16 cellular contexts compared by ENCODE assay signal in genomic region chr3:78221796-78222195, GRCh38.
A peak's percentile ranks its signal among the peaks of the same experiment; 100 is the strongest.
DNase-seq lines count a peak whose midpoint lies in the region; ATAC-seq, FAIRE-seq and TF ChIP-seq lines count a peak whose summit lies in the region.
"Had no signal": no experiment of that assay in that cellular context is flagged by ENCODE, and none has a peak within 500 bp of the region (broad histone marks: within the 10 kb centered on the region; RNA-seq: fewer than 3 reads in every experiment).

No MANE protein-coding gene starts in this region.

- H2BK15ac ChIP-seq in H1 (ENCODE audit: low read length), result no peak overlapping the region

- no peak overlapping the region for H2BK20ac ChIP-seq in H1 (ENCODE audit: low read length)

- H3K4me3 ChIP-seq in H1 (ENCODE audit: extremely low read depth in 1 of 4, insufficient read depth in 2 of 4, low read depth in 3 of 4, low read length in 4 of 4) (no peak overlapping the region), left lung (no peak overlapping the region)
- H3K4me3 ChIP-seq: A549, PC-9 had no signal

- H4K91ac ChIP-seq in H1 (replicated peaks; ENCODE audit: insufficient read length, low read length), result no peak overlapping the region

- H2AFZ ChIP-seq in H1 (ENCODE audit: low read length), result 0 out of 2 replicates have a peak overlapping the region, but pooled peaks have one; percentile 49
- H2AFZ ChIP-seq: PC-9 had no signal

- TF ChIP-seq EP300 in H1 (IDR thresholded peaks at IDR 0.05; ENCODE audit: borderline replicate concordance in 1 of 2, low read depth in 2 of 2, low read length in 2 of 2), result no peak

- no peak for TF ChIP-seq POLR2A in H1 (IDR thresholded peaks at IDR 0.05; ENCODE audit: control extremely low read depth in 1 of 2, low read depth in 2 of 2, low read length in 2 of 2)

- peak overlapping the region; percentile 75 for H3K18ac ChIP-seq in H1 (ENCODE audit: extremely low read depth, low read length)

- H3K23me2 ChIP-seq in H1 (ENCODE audit: low read depth, low read length), result no peaks in the 10 kb centered on the region

- no peaks in the 10 kb centered on the region for H3K79me1 ChIP-seq in H1 (ENCODE audit: low read depth, low read length)

- H2BK12ac ChIP-seq in H1 (ENCODE audit: low read depth, low read length), result no peak overlapping the region

- no peaks in the 10 kb centered on the region for H3K4me1 ChIP-seq in H1 (replicated peaks in 1 of 4; ENCODE audit: control insufficient read depth in 3 of 4, insufficient read depth in 4 of 4, low read length in 3 of 4)
- H3K4me1 ChIP-seq in left lung, result no peaks in the 10 kb centered on the region
- H3K4me1 ChIP-seq: A549, Caco-2 had no signal

- no peak overlapping the region for H3K4me2 ChIP-seq in H1 (ENCODE audit: insufficient read depth in 1 of 2, low read depth in 2 of 2, low read length in 2 of 2)
- H3K4me2 ChIP-seq: A549, PC-9 had no signal

- H2BK120ac ChIP-seq in H1 (replicated peaks; ENCODE audit: low read depth, low read length), result no peak overlapping the region

- H3K4ac ChIP-seq in H1 (replicated peaks; ENCODE audit: insufficient read length, low read depth, low read length), result no peak overlapping the region

- peak; percentile 6 for DNase-seq in EL
- DNase-seq in HK-2 (ENCODE audit: unreplicated experiment), result peak; percentile 8
- no peak for DNase-seq in H1 (ENCODE audit: low read depth in 1 of 2, low spot score in 2 of 2)
- peak; percentile 67 for DNase-seq in kidney tubule cell (ENCODE audit: low spot score)
- DNase-seq in MV-4-11 (lab: John Stamatoyannopoulos, UW), result no peak
- DNase-seq in left lung, result no peak
- no peak for DNase-seq in anterior cingulate cortex (lab: John Stamatoyannopoulos, UW)
- DNase-seq in NCI-H2227 treated with DMSO at 0.1 percent for 48 hours (lab: John Stamatoyannopoulos, UW), result no peak
- DNase-seq: HCEC 1CT, NCI-H1048, NCI-H146, NCI-H2081 treated with DMSO at 0.1 percent for 48 hours, NCI-H69, PC-9 had no signal

- H2BK5ac ChIP-seq in H1 (ENCODE audit: low read depth, low read length), result no peak overlapping the region

- no peak for FAIRE-seq in H1 (lab: Jason Lieb, UNC)
- FAIRE-seq: A549 had no signal

- intact Hi-C loops in left lung (cut with DNase I), result no loop called here

- no peak overlapping the region for H3K23ac ChIP-seq in H1 (ENCODE audit: insufficient read length)

- ATAC-seq in left lung, result no peak
- ATAC-seq: A549 had no signal

- H3K27me3 ChIP-seq in H1 (replicated peaks in 1 of 4; ENCODE audit: control insufficient read depth in 3 of 4, extremely low read depth in 1 of 4, insufficient read depth in 3 of 4, low read length in 3 of 4) (no peaks in the 10 kb centered on the region), left lung (no peaks in the 10 kb centered on the region)

- no peaks in the 10 kb centered on the region for H3K36me3 ChIP-seq in H1 (ENCODE audit: control insufficient read depth in 2 of 4, insufficient read depth in 4 of 4, low read length in 3 of 4)
- no peaks in the 10 kb centered on the region for H3K36me3 ChIP-seq in left lung

- no peak overlapping the region for H3K9ac ChIP-seq in H1 (replicated peaks in 1 of 4; ENCODE audit: extremely low read depth in 1 of 4, low read depth in 3 of 4, low read length in 3 of 4)

- H4K20me1 ChIP-seq in H1 (replicated peaks in 1 of 2; ENCODE audit: control insufficient read depth in 1 of 2, insufficient read depth in 2 of 2, low read length in 2 of 2), result no peaks in the 10 kb centered on the region

- CTCF ChIA-PET in H1 (lab: Charles Lee; ENCODE audit: partially characterized antibody), result interaction anchor here (2.1 to 2.2 kb wide), 2 partner anchors 14 to 423 kb away, joined by 7 to 10 read pairs; no protein-coding TSS in a partner anchor

- no peak for TF ChIP-seq CTCF in H1 (IDR thresholded peaks at IDR 0.05; ENCODE audit: control extremely low read depth in 1 of 3, insufficient read depth in 1 of 3, low read depth in 1 of 3, low read length in 3 of 3)
- no peak for TF ChIP-seq CTCF in left lung (IDR thresholded peaks at IDR 0.05)

- POLR2A ChIA-PET in H1 (lab: Charles Lee; ENCODE audit: partially characterized antibody), result no interaction called here

- H3K9me3 ChIP-seq in H1 (ENCODE audit: insufficient read depth in 2 of 2, low read depth in 1 of 2, low read length in 1 of 2) (no peaks in the 10 kb centered on the region), left lung (no peaks in the 10 kb centered on the region)
- H3K9me3 ChIP-seq: A549, Caco-2 had no signal

- H4K8ac ChIP-seq in H1 (ENCODE audit: extremely low read depth, insufficient read depth, low read length), result no peak overlapping the region

- no peak overlapping the region for H3K14ac ChIP-seq in H1 (ENCODE audit: insufficient read length)

- no peak overlapping the region for H2AK5ac ChIP-seq in H1 (ENCODE audit: low read depth, low read length)

- no peak overlapping the region for H3K56ac ChIP-seq in H1 (replicated peaks; ENCODE audit: insufficient read length, low read depth, low read length)

- TF ChIP-seq RAD21 in H1 (IDR thresholded peaks at IDR 0.05 in 1 of 2, conservative IDR thresholded peaks at IDR 0.05 in 1 of 2; ENCODE audit: low read depth in 2 of 2, low read length in 2 of 2), result no peak

- H3K79me2 ChIP-seq in H1 (ENCODE audit: control insufficient read depth in 1 of 2, insufficient read depth in 2 of 2, low read length in 2 of 2), result no peaks in the 10 kb centered on the region

- H3K27ac ChIP-seq in H1 (ENCODE audit: low read depth, low read length) (no peak overlapping the region), left lung (no peak overlapping the region)
- H3K27ac ChIP-seq: A549, PC-9 had no signal

- H4K5ac ChIP-seq in H1 (ENCODE audit: insufficient read length, low read depth, low read length), result no peak overlapping the region

TF ChIP-seq in H1, 55 proteins besides CTCF, POLR2A, EP300 and RAD21:
- no peak for TF ChIP-seq SIRT6 (IDR thresholded peaks at IDR 0.05; ENCODE audit: low read length)
- no peak for TF ChIP-seq KDM4A (IDR thresholded peaks at IDR 0.05; ENCODE audit: low read depth, low read length, severe bottlenecking)
- TF ChIP-seq, protein P1, sequence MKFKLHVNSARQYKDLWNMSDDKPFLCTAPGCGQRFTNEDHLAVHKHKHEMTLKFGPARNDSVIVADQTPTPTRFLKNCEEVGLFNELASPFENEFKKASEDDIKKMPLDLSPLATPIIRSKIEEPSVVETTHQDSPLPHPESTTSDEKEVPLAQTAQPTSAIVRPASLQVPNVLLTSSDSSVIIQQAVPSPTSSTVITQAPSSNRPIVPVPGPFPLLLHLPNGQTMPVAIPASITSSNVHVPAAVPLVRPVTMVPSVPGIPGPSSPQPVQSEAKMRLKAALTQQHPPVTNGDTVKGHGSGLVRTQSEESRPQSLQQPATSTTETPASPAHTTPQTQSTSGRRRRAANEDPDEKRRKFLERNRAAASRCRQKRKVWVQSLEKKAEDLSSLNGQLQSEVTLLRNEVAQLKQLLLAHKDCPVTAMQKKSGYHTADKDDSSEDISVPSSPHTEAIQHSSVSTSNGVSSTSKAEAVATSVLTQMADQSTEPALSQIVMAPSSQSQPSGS (IDR thresholded peaks at IDR 0.05; ENCODE audit: low read length), result no peak
- TF ChIP-seq POLR2AphosphoS5 (IDR thresholded peaks at IDR 0.05; ENCODE audit: low read depth, low read length), result no peak
- TF ChIP-seq TEAD4 (IDR thresholded peaks at IDR 0.05; ENCODE audit: low read depth, low read length), result no peak
- TF ChIP-seq TAF1 (IDR thresholded peaks at IDR 0.05; ENCODE audit: low read depth, low read length), result no peak
- TF ChIP-seq GABPA (IDR thresholded peaks at IDR 0.05; ENCODE audit: borderline replicate concordance, insufficient read depth, low read length), result no peak
- TF ChIP-seq NANOG (IDR thresholded peaks at IDR 0.05; ENCODE audit: insufficient read depth, low read depth, low read length, poor library complexity, severe bottlenecking), result no peak
- TF ChIP-seq SP2 (IDR thresholded peaks at IDR 0.05; ENCODE audit: low read length), result no peak
- TF ChIP-seq RNF2 (IDR thresholded peaks at IDR 0.05; ENCODE audit: borderline replicate concordance, low read depth, low read length, missing control alignments, poor library complexity, severe bottlenecking), result no peak
- no peak for TF ChIP-seq NRF1 (IDR thresholded peaks at IDR 0.05; ENCODE audit: low read depth, low read length)
- no peak for TF ChIP-seq KDM5A (IDR thresholded peaks at IDR 0.05; ENCODE audit: low read length)
- no peak for TF ChIP-seq USF2 (IDR thresholded peaks at IDR 0.05; ENCODE audit: low read length)
- no peak for TF ChIP-seq SP4 (IDR thresholded peaks at IDR 0.05; ENCODE audit: low read length)
- no peak for TF ChIP-seq RXRA (IDR thresholded peaks at IDR 0.05; ENCODE audit: insufficient read depth, low read depth, low read length)

Comparison
In these comparisons a context has a peak if more than half of its experiments do, and no peak if none do; other contexts are left out.
1. DNase-seq: peak in EL (single experiment), HK-2 (single experiment) and kidney tubule cell (single experiment); none in H1 (0 of 2), MV-4-11 (single experiment), left lung (0 of 2), anterior cingulate cortex (0 of 58) and NCI-H2227 treated with DMSO at 0.1 percent for 48 hours (single experiment).